In genomic region chr2:231601356-231602229, GRCh38 we compare ENCODE assay signal across 8 cellular contexts. TPM values are rescaled to one million over a fixed set of nuclear protein-coding genes. Genes with fewer than 3 reads are reported as not detected.
DNase-seq lines count a peak whose midpoint lies in the region; ATAC-seq and TF ChIP-seq lines count a peak whose summit lies in the region.

No MANE protein-coding gene starts in this region.

- TF ChIP-seq CTCF in DND-41 (IDR thresholded peaks at IDR 0.05; ENCODE audit: borderline replicate concordance, extremely low read depth, low read length, poor library complexity, severe bottlenecking) = peak; percentile 87
- TF ChIP-seq CTCF in endodermal cell (conservative IDR thresholded peaks at IDR 0.05) = peak; percentile 97

- DNase-seq in DND-41 = peak; percentile 79
- peak; percentile 92 for DNase-seq in NT2/D1 (ENCODE audit: low read depth, low spot score)
- peak; percentile 27 to 69 (median 62) for DNase-seq in activated CD8-positive, alpha-beta memory T cell treated with anti-CD3 and anti-CD28 coated beads for 48 hours (ENCODE audit: low read depth in 2 of 3, low spot score in 2 of 3)
- peak; percentile 96 for DNase-seq in endodermal cell
- DNase-seq in mucosa of gallbladder (ENCODE audit: low spot score) = peak; percentile 81
- peak; percentile 72 for DNase-seq in stimulated activated CD8-positive, alpha-beta memory T cell treated with anti-CD3 and anti-CD28 coated beads, Interleukin-4, amount 100 ng/mL, for 24 hours (ENCODE audit: low read depth)

- no peaks in the 10 kb centered on the region for H3K9me3 Mint-ChIP-seq in endodermal cell

- H3K9me3 ChIP-seq in DND-41 (ENCODE audit: insufficient read depth, low read length, severe bottlenecking) (no peaks in the 10 kb centered on the region), NT2/D1 (ENCODE audit: insufficient read depth, low read length) (no peaks in the 10 kb centered on the region), endodermal cell (ENCODE audit: control insufficient read depth, low read length) (no peaks in the 10 kb centered on the region)

- peaks cover 11% of the 10 kb centered on the region for H3K4me1 Mint-ChIP-seq in endodermal cell

- H3K27ac Mint-ChIP-seq in endodermal cell = no peak overlapping the region

- no peak overlapping the region for H3K4me3 Mint-ChIP-seq in endodermal cell

- H3K4me2 ChIP-seq in DND-41 (ENCODE audit: insufficient read depth, low read length) = no peak overlapping the region

- H3K9ac ChIP-seq in DND-41 (ENCODE audit: low read depth, low read length) (no peak overlapping the region), NT2/D1 (ENCODE audit: insufficient read length, low read depth) (no peak overlapping the region), endodermal cell (ENCODE audit: extremely low read depth, low read length, poor library complexity, severe bottlenecking) (no peak overlapping the region)

- H3K36me3 Mint-ChIP-seq in endodermal cell (ENCODE audit: low read depth) = no peaks in the 10 kb centered on the region

- no peaks in the 10 kb centered on the region for H3K36me3 ChIP-seq in DND-41 (ENCODE audit: insufficient read depth, low read length)
- no peaks in the 10 kb centered on the region for H3K36me3 ChIP-seq in NT2/D1 (ENCODE audit: insufficient read depth, insufficient read length, low read length)
- H3K36me3 ChIP-seq in endodermal cell (ENCODE audit: control insufficient read depth, insufficient read depth, low read length) = no peaks in the 10 kb centered on the region

- peaks cover 13% of the 10 kb centered on the region for H3K4me1 ChIP-seq in DND-41 (ENCODE audit: insufficient read depth, low read length)
- peaks cover 26% of the 10 kb centered on the region for H3K4me1 ChIP-seq in NT2/D1 (ENCODE audit: insufficient read depth, insufficient read length)
- H3K4me1 ChIP-seq in endodermal cell (ENCODE audit: control insufficient read depth, insufficient read depth, low read length) = peaks cover 13% of the 10 kb centered on the region

- peaks cover 4% of the 10 kb centered on the region for H3K27me3 Mint-ChIP-seq in endodermal cell (ENCODE audit: insufficient read depth)

- no peaks in the 10 kb centered on the region for H4K20me1 ChIP-seq in DND-41 (ENCODE audit: insufficient read depth, low read length)

- no peaks in the 10 kb centered on the region for H3K79me2 ChIP-seq in DND-41 (ENCODE audit: insufficient read depth, low read length)

- H2AFZ ChIP-seq in DND-41 (ENCODE audit: low read depth, low read length) = no peak overlapping the region

- H3K27me3 ChIP-seq in DND-41 (ENCODE audit: insufficient read depth, low read length, poor library complexity) = peaks cover 16% of the 10 kb centered on the region
- H3K27me3 ChIP-seq in NT2/D1 (ENCODE audit: insufficient read depth, insufficient read length) = no peaks in the 10 kb centered on the region
- peaks cover 13% of the 10 kb centered on the region for H3K27me3 ChIP-seq in endodermal cell (ENCODE audit: control insufficient read depth, insufficient read depth, low read length, poor library complexity, severe bottlenecking)

- H3K4me3 ChIP-seq in DND-41 (ENCODE audit: low read depth in 1 of 2, low read length in 2 of 2) (no peak overlapping the region), NT2/D1 (ENCODE audit: insufficient read length, low read depth) (no peak overlapping the region), endodermal cell (ENCODE audit: low read length) (no peak overlapping the region)

- H3K27ac ChIP-seq in DND-41 (ENCODE audit: low read length) = no peak overlapping the region
- peak overlapping the region; percentile 12 for H3K27ac ChIP-seq in endodermal cell (ENCODE audit: low read depth, low read length)

- 32 to 33% methylated on average over 8 to 12 of the region's 12 CpGs for WGBS in endodermal cell (ENCODE audit: insufficient coverage in 1 of 2, insufficient read length in 1 of 2), 2 experiments

- ATAC-seq in DND-41 (ENCODE audit: insufficient read depth, low read depth) (peak; percentile 94), HG03520 (IDR thresholded peaks at IDR 0.05; ENCODE audit: unreplicated experiment) (peak; percentile 33), GM21825 (IDR thresholded peaks at IDR 0.05; ENCODE audit: unreplicated experiment) (no peak)

RNA-seq across cellular contexts. Expression of gene TEX44, which starts 8.9 kb away (rescaled TPM):
- total RNA-seq in endodermal cell (not detected), mucosa of gallbladder (not detected)
- not detected for polyA plus RNA-seq in endodermal cell (2013, experiment 1 of 2)
- not detected for polyA plus RNA-seq in endodermal cell (2013, experiment 2 of 2)
